In the genomic region with DNA sequence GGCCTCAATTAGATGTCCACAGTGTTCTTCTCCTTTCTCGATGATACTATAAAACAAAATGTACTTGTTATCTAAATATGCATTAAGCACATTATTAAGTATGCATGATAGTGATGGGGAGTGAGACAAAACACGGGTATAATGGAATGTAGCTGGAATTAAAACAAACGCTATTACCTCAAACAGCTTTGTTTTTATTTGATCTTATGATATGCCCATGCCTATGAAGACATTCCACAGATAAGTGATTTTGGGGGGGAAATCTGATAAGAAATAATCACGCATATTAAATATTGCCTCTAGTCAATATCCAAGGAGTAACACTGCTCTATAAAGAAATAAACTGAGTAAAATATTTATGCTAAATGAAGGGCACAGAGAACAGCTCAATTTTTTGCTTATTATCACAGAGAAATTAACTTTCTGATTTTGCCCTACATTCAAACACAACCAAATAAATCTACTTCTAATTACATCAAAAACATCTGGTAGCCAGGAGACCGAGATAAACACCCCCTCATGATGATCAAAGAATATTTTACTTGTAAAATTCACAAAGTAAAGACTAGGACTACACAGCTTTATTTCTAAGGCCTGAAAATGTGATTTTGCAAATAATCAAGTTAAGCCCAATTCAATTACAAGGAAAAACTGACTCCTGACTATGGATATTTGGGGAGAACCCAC, we compare ENCODE assay signal across 1 cellular context.
TF ChIP-seq lines count a peak whose summit lies in the region.

No MANE protein-coding gene starts in this region.

TF ChIP-seq in SK-N-SH treated with all-trans-retinoic acid at 6 μM for 48 hours, 23 proteins besides CTCF, POLR2A, EP300 and RAD21 (continued from another document):
- TF ChIP-seq, protein P1, sequence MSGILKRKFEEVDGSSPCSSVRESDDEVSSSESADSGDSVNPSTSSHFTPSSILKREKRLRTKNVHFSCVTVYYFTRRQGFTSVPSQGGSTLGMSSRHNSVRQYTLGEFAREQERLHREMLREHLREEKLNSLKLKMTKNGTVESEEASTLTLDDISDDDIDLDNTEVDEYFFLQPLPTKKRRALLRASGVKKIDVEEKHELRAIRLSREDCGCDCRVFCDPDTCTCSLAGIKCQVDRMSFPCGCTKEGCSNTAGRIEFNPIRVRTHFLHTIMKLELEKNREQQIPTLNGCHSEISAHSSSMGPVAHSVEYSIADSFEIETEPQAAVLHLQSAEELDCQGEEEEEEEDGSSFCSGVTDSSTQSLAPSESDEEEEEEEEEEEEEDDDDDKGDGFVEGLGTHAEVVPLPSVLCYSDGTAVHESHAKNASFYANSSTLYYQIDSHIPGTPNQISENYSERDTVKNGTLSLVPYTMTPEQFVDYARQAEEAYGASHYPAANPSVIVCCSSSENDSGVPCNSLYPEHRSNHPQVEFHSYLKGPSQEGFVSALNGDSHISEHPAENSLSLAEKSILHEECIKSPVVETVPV (CRISPR knock-in tag; IDR thresholded peaks at IDR 0.05) = 0 out of 2 replicates have a peak, but pooled peaks have one; percentile 36
- no peak for TF ChIP-seq ARNTL (CRISPR knock-in tag; IDR thresholded peaks at IDR 0.05; ENCODE audit: borderline replicate concordance, low read depth)
- no peak for TF ChIP-seq PPARA (CRISPR knock-in tag; IDR thresholded peaks at IDR 0.05; ENCODE audit: borderline replicate concordance)
- TF ChIP-seq TOX (CRISPR knock-in tag; IDR thresholded peaks at IDR 0.05; ENCODE audit: borderline replicate concordance) = no peak
- TF ChIP-seq, protein P2, sequence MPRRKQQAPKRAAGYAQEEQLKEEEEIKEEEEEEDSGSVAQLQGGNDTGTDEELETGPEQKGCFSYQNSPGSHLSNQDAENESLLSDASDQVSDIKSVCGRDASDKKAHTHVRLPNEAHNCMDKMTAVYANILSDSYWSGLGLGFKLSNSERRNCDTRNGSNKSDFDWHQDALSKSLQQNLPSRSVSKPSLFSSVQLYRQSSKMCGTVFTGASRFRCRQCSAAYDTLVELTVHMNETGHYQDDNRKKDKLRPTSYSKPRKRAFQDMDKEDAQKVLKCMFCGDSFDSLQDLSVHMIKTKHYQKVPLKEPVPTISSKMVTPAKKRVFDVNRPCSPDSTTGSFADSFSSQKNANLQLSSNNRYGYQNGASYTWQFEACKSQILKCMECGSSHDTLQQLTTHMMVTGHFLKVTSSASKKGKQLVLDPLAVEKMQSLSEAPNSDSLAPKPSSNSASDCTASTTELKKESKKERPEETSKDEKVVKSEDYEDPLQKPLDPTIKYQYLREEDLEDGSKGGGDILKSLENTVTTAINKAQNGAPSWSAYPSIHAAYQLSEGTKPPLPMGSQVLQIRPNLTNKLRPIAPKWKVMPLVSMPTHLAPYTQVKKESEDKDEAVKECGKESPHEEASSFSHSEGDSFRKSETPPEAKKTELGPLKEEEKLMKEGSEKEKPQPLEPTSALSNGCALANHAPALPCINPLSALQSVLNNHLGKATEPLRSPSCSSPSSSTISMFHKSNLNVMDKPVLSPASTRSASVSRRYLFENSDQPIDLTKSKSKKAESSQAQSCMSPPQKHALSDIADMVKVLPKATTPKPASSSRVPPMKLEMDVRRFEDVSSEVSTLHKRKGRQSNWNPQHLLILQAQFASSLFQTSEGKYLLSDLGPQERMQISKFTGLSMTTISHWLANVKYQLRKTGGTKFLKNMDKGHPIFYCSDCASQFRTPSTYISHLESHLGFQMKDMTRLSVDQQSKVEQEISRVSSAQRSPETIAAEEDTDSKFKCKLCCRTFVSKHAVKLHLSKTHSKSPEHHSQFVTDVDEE (CRISPR knock-in tag; IDR thresholded peaks at IDR 0.05) = no peak
- no peak for TF ChIP-seq BACH2 (CRISPR knock-in tag; IDR thresholded peaks at IDR 0.05; ENCODE audit: borderline replicate concordance)
- peak; percentile 88 for TF ChIP-seq ISL1 (CRISPR knock-in tag; IDR thresholded peaks at IDR 0.05)
- TF ChIP-seq, protein P3, sequence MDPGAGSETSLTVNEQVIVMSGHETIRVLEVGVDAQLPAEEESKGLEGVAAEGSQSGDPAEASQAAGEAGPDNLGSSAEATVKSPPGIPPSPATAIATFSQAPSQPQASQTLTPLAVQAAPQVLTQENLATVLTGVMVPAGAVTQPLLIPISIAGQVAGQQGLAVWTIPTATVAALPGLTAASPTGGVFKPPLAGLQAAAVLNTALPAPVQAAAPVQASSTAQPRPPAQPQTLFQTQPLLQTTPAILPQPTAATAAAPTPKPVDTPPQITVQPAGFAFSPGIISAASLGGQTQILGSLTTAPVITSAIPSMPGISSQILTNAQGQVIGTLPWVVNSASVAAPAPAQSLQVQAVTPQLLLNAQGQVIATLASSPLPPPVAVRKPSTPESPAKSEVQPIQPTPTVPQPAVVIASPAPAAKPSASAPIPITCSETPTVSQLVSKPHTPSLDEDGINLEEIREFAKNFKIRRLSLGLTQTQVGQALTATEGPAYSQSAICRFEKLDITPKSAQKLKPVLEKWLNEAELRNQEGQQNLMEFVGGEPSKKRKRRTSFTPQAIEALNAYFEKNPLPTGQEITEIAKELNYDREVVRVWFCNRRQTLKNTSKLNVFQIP (CRISPR knock-in tag; IDR thresholded peaks at IDR 0.05; ENCODE audit: borderline replicate concordance, low read depth) = no peak
- TF ChIP-seq ZNF70 (CRISPR knock-in tag; IDR thresholded peaks at IDR 0.05) = peak; percentile 73
- no peak for TF ChIP-seq ZNF8 (CRISPR knock-in tag; IDR thresholded peaks at IDR 0.05)
- no peak for TF ChIP-seq ZNF565 (CRISPR knock-in tag; conservative IDR thresholded peaks at IDR 0.05; ENCODE audit: low read depth)
- TF ChIP-seq OSR1 (CRISPR knock-in tag; IDR thresholded peaks at IDR 0.05) = no peak
- no peak; the same call in 1 of the 2 replicates for TF ChIP-seq ZFP30 (CRISPR knock-in tag; IDR thresholded peaks at IDR 0.05)
- TF ChIP-seq TCF4 (CRISPR knock-in tag; IDR thresholded peaks at IDR 0.05; ENCODE audit: borderline replicate concordance) = peak; percentile 86
- TF ChIP-seq, protein P4, sequence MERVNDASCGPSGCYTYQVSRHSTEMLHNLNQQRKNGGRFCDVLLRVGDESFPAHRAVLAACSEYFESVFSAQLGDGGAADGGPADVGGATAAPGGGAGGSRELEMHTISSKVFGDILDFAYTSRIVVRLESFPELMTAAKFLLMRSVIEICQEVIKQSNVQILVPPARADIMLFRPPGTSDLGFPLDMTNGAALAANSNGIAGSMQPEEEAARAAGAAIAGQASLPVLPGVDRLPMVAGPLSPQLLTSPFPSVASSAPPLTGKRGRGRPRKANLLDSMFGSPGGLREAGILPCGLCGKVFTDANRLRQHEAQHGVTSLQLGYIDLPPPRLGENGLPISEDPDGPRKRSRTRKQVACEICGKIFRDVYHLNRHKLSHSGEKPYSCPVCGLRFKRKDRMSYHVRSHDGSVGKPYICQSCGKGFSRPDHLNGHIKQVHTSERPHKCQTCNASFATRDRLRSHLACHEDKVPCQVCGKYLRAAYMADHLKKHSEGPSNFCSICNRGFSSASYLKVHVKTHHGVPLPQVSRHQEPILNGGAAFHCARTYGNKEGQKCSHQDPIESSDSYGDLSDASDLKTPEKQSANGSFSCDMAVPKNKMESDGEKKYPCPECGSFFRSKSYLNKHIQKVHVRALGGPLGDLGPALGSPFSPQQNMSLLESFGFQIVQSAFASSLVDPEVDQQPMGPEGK (CRISPR knock-in tag; IDR thresholded peaks at IDR 0.05; ENCODE audit: borderline replicate concordance) = no peak
- no peak for TF ChIP-seq RARB (CRISPR knock-in tag; IDR thresholded peaks at IDR 0.05)
- TF ChIP-seq ZFP3 (CRISPR knock-in tag; IDR thresholded peaks at IDR 0.05) = no peak
- no peak; the same call in 1 of the 2 replicates for TF ChIP-seq GLIS3 (CRISPR knock-in tag; IDR thresholded peaks at IDR 0.05)
